24 cellular contexts compared by ENCODE assay signal in the genomic region with DNA sequence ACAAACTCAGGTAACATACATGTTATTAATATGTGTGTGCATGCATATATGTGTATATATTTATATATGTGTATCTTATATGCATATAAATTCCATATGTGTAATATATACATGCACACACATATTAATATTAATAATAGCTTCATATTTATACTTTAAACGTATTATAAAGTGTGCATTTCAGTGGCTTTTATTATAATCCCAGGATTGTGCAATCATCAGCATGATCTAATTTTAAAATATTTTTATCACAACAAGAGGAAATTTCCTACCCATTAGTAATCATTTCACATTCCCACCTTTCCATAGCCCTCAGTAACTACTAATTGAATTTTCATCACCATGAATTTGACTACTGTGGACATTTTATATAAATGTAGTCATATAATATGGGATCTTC.
"Had no signal": no experiment of that assay in that cellular context is flagged by ENCODE, and none has a peak within 500 bp of the region (broad histone marks: within the 10 kb centered on the region; RNA-seq: fewer than 3 reads in every experiment).

No MANE protein-coding gene starts in this region.

- FAIRE-seq: colon, endometrium, frontal cortex, keratinocyte had no signal

- H3K4me3 ChIP-seq: coronary artery, dorsolateral prefrontal cortex, esophagus muscularis mucosa, gastroesophageal sphincter, heart left ventricle, hepatocyte, left lung, lower lobe of right lung, mucosa of descending colon had no signal

- H3K4me2 ChIP-seq: hepatocyte had no signal

- DNase-seq: dermis blood vessel endothelial cell; dorsolateral prefrontal cortex; effector CD4-positive, alpha-beta T cell; effector memory CD8-positive, alpha-beta T cell; endodermal cell; foreskin keratinocyte; heart left ventricle; hypothalamus; immature natural killer cell; left cardiac atrium; left lung; left ventricle myocardium superior; lower lobe of right lung; mesenchymal stem cell; mucosa of descending colon; naive B cell had no signal

- H3K9me3 ChIP-seq: esophagus muscularis mucosa, gastroesophageal sphincter, heart left ventricle, left lung, lower lobe of right lung, mucosa of descending colon had no signal

- H3K36me3 ChIP-seq: esophagus muscularis mucosa, gastroesophageal sphincter, heart left ventricle, left lung, lower lobe of right lung had no signal

- ATAC-seq: effector memory CD8-positive, alpha-beta T cell; foreskin keratinocyte; gastroesophageal sphincter; heart left ventricle; left cardiac atrium; left lung; left ventricle myocardium superior; lower lobe of right lung; mucosa of descending colon had no signal

- H3K79me2 ChIP-seq: hepatocyte had no signal

- H3K4me1 ChIP-seq: esophagus muscularis mucosa, foreskin keratinocyte, gastroesophageal sphincter, heart left ventricle, left lung, lower lobe of right lung had no signal

- H2AFZ ChIP-seq: hepatocyte had no signal

- H3K27ac ChIP-seq: coronary artery, dorsolateral prefrontal cortex, esophagus muscularis mucosa, foreskin keratinocyte, gastroesophageal sphincter, heart left ventricle, hepatocyte, left lung, lower lobe of right lung had no signal

- H3K27me3 ChIP-seq: dorsolateral prefrontal cortex, esophagus muscularis mucosa, foreskin keratinocyte, gastroesophageal sphincter, heart left ventricle, left lung had no signal
